1 cellular context compared by ENCODE assay signal in the genomic region with DNA sequence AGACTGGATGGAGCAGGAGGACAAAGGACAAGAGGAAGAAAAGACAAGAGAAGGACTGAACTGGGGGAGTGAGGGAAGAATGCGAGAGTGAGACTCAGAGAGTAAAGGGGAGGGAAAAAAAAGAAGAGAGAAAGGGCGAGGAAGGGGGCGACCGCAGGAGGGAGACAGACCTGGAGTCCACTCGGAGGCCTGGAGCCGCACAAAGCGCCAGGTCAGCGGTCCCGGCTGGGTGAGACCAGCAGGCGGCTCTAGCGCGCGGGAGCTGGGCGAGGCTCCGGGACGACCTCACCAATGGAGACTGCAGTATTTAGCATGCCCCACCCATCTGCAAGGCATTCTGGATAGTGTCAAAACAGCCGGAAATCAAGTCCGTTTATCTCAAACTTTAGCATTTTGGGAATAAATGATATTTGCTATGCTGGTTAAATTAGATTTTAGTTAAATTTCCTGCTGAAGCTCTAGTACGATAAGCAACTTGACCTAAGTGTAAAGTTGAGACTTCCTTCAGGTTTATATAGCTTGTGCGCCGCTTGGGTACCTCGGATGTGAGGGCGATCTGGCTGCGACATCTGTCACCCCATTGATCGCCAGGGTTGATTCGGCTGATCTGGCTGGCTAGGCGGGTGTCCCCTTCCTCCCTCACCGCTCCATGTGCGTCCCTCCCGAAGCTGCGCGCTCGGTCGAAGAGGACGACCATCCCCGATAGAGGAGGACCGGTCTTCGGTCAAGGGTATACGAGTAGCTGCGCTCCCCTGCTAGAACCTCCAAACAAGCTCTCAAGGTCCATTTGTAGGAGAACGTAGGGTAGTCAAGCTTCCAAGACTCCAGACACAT.
TF ChIP-seq lines count a peak whose summit lies in the region.

Gene GSTA4, minus strand, starts transcription at position 206 of the 834 bp plus-strand sequence. CDS start 1,041 bp downstream, outside the sequence.

TF ChIP-seq in HepG2, 621 proteins besides CTCF, POLR2A, EP300 and RAD21 (continued from another document and continues in another):
- TF ChIP-seq KIAA2018 (CRISPR knock-in tag; IDR thresholded peaks at IDR 0.05; ENCODE audit: borderline replicate concordance) = 0 out of 2 replicates have a peak, but pooled peaks have one; percentile 26
- 0 out of 2 replicates have a peak, but pooled peaks have one; percentile 50 for TF ChIP-seq TSC22D2 (CRISPR knock-in tag; IDR thresholded peaks at IDR 0.05; ENCODE audit: borderline replicate concordance)
- TF ChIP-seq SKI (IDR thresholded peaks at IDR 0.05; ENCODE audit: partially characterized antibody) = peak; percentile 68
- TF ChIP-seq MEIS2 (CRISPR knock-in tag; IDR thresholded peaks at IDR 0.05) = peak; percentile 82; the same call in 1 of the 2 replicates
- peak; percentile 99 for TF ChIP-seq MAF1 (CRISPR knock-in tag; IDR thresholded peaks at IDR 0.05; ENCODE audit: borderline replicate concordance)
- peak; percentile 75; the same call in 1 of the 2 replicates for TF ChIP-seq FOXK1 (CRISPR knock-in tag; IDR thresholded peaks at IDR 0.05; ENCODE audit: borderline replicate concordance, low read depth)
- peak; percentile 19; the same call in 1 of the 2 replicates for TF ChIP-seq KLF15 (CRISPR knock-in tag; IDR thresholded peaks at IDR 0.05; ENCODE audit: borderline replicate concordance)
- peak; percentile 79 for TF ChIP-seq NCOR1 (IDR thresholded peaks at IDR 0.05; ENCODE audit: borderline replicate concordance, low read length)
- peak; percentile 93; the same call in 1 of the 2 replicates for TF ChIP-seq ZFP90 (CRISPR knock-in tag; IDR thresholded peaks at IDR 0.05; ENCODE audit: borderline replicate concordance)
- TF ChIP-seq, protein P1, sequence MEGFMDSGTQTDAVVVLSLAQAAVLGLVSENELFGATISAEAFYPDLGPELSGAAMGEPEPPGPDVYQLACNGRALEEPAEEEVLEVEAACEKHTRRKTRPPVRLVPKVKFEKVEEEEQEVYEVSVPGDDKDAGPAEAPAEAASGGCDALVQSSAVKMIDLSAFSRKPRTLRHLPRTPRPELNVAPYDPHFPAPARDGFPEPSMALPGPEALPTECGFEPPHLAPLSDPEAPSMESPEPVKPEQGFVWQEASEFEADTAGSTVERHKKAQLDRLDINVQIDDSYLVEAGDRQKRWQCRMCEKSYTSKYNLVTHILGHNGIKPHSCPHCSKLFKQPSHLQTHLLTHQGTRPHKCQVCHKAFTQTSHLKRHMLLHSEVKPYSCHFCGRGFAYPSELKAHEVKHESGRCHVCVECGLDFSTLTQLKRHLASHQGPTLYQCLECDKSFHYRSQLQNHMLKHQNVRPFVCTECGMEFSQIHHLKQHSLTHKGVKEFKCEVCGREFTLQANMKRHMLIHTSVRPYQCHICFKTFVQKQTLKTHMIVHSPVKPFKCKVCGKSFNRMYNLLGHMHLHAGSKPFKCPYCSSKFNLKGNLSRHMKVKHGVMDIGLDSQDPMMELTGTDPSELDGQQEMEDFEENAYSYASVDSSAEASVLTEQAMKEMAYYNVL (CRISPR knock-in tag; IDR thresholded peaks at IDR 0.05; ENCODE audit: borderline replicate concordance) = peak; percentile 100
- TF ChIP-seq ZNF232 (CRISPR knock-in tag; IDR thresholded peaks at IDR 0.05; ENCODE audit: borderline replicate concordance) = peak; percentile 81; the same call in 1 of the 2 replicates
- 0 out of 2 replicates have a peak, but pooled peaks have one; percentile 29 for TF ChIP-seq HDAC1 (CRISPR knock-in tag; IDR thresholded peaks at IDR 0.05)
- peak; percentile 19; the same call in 1 of the 2 replicates for TF ChIP-seq FOXC1 (CRISPR knock-in tag; IDR thresholded peaks at IDR 0.05; ENCODE audit: borderline replicate concordance)
- TF ChIP-seq ZSCAN31 (CRISPR knock-in tag; IDR thresholded peaks at IDR 0.05; ENCODE audit: low read depth) = peak; percentile 47
- TF ChIP-seq ZBTB33 (CRISPR knock-in tag; IDR thresholded peaks at IDR 0.05) = peak; percentile 43; the same call in 1 of the 2 replicates
- TF ChIP-seq GATAD1 (CRISPR knock-in tag; IDR thresholded peaks at IDR 0.05) = peak; percentile 70; the same call in 1 of the 2 replicates
- TF ChIP-seq KMT2B (CRISPR knock-in tag; IDR thresholded peaks at IDR 0.05) = peak; percentile 84
- TF ChIP-seq HOXA5 (CRISPR knock-in tag; IDR thresholded peaks at IDR 0.05) = peak; percentile 88
- peak; percentile 76; the same call in 1 of the 2 replicates for TF ChIP-seq MAX (IDR thresholded peaks at IDR 0.05)
- peak; percentile 7; the same call in 1 of the 2 replicates for TF ChIP-seq HOXD1 (CRISPR knock-in tag; IDR thresholded peaks at IDR 0.05)
- TF ChIP-seq, protein P2, sequence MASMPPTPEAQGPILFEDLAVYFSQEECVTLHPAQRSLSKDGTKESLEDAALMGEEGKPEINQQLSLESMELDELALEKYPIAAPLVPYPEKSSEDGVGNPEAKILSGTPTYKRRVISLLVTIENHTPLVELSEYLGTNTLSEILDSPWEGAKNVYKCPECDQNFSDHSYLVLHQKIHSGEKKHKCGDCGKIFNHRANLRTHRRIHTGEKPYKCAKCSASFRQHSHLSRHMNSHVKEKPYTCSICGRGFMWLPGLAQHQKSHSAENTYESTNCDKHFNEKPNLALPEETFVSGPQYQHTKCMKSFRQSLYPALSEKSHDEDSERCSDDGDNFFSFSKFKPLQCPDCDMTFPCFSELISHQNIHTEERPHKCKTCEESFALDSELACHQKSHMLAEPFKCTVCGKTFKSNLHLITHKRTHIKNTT (CRISPR knock-in tag; IDR thresholded peaks at IDR 0.05) = peak; percentile 86; the same call in 1 of the 2 replicates
- TF ChIP-seq, protein P3, sequence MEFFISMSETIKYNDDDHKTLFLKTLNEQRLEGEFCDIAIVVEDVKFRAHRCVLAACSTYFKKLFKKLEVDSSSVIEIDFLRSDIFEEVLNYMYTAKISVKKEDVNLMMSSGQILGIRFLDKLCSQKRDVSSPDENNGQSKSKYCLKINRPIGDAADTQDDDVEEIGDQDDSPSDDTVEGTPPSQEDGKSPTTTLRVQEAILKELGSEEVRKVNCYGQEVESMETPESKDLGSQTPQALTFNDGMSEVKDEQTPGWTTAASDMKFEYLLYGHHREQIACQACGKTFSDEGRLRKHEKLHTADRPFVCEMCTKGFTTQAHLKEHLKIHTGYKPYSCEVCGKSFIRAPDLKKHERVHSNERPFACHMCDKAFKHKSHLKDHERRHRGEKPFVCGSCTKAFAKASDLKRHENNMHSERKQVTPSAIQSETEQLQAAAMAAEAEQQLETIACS (CRISPR knock-in tag; IDR thresholded peaks at IDR 0.05) = peak; percentile 54; the same call in 1 of the 2 replicates
- TF ChIP-seq RFX5 (IDR thresholded peaks at IDR 0.05; ENCODE audit: low read depth, low read length) = peak; percentile 10; the same call in 1 of the 2 replicates
- peak; percentile 72; the same call in 1 of the 2 replicates for TF ChIP-seq MYC (CRISPR knock-in tag; IDR thresholded peaks at IDR 0.05; ENCODE audit: borderline replicate concordance)
- peak; percentile 91 for TF ChIP-seq TP53 (CRISPR knock-in tag; conservative IDR thresholded peaks at IDR 0.05)
- peak; percentile 84; the same call in 1 of the 2 replicates for TF ChIP-seq TBP (CRISPR knock-in tag; IDR thresholded peaks at IDR 0.05)
- TF ChIP-seq AFF4 (CRISPR knock-in tag; IDR thresholded peaks at IDR 0.05) = peak; percentile 68; the same call in 1 of the 2 replicates
- TF ChIP-seq, protein P4, sequence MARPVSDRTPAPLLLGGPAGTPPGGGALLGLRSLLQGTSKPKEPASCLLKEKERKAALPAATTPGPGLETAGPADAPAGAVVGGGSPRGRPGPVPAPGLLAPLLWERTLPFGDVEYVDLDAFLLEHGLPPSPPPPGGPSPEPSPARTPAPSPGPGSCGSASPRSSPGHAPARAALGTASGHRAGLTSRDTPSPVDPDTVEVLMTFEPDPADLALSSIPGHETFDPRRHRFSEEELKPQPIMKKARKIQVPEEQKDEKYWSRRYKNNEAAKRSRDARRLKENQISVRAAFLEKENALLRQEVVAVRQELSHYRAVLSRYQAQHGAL (CRISPR knock-in tag; IDR thresholded peaks at IDR 0.05; ENCODE audit: not compliant biosample characterization) = peak; percentile 93
- peak; percentile 90 for TF ChIP-seq GATAD2A (CRISPR knock-in tag; IDR thresholded peaks at IDR 0.05)
- peak; percentile 86 for TF ChIP-seq ZFX (CRISPR knock-in tag; IDR thresholded peaks at IDR 0.05; ENCODE audit: low read depth)
